ENCODE assay signal across 22 cellular contexts in genomic region chr9:93555370-93555769, GRCh38. TPM values are rescaled to one million over a fixed set of nuclear protein-coding genes. Genes with fewer than 3 reads are reported as not detected.
DNase-seq lines count a peak whose midpoint lies in the region; ATAC-seq, FAIRE-seq and TF ChIP-seq lines count a peak whose summit lies in the region.
"Had no signal": no experiment of that assay in that cellular context is flagged by ENCODE, and none has a peak within 500 bp of the region (broad histone marks: within the 10 kb centered on the region; RNA-seq: fewer than 3 reads in every experiment).

No MANE protein-coding gene starts in this region.

- no peak for TF ChIP-seq EP300 in K562 (IDR thresholded peaks at IDR 0.05; ENCODE audit: low read length)

- H3K4me1 ChIP-seq in K562 (replicated peaks in 1 of 2; ENCODE audit: control insufficient read depth in 2 of 2, insufficient read depth in 2 of 2, low read length in 2 of 2), result no peaks in the 10 kb centered on the region
- H3K4me1 ChIP-seq: A549, Caco-2 had no signal

- no peak overlapping the region for H3K4me3 ChIP-seq in K562
- H3K4me3 ChIP-seq: A549, GM23248 had no signal

- CTCF ChIA-PET in K562 (lab: Yijun Ruan, JAX; ENCODE audit: low intra/inter-chr PET ratio), result no interaction called here

- no peak for TF ChIP-seq CTCF in natural killer cell (IDR thresholded peaks at IDR 0.05)
- no peak for TF ChIP-seq CTCF in K562 (IDR thresholded peaks at IDR 0.05 in 2 of 3, conservative IDR thresholded peaks at IDR 0.05 in 1 of 3; ENCODE audit: insufficient read depth in 2 of 3, low read depth in 1 of 3, low read length in 3 of 3)

- 90% methylated on average over 4 of the region's 4 CpGs for WGBS in K562 (ENCODE audit: insufficient coverage, low coverage, missing lambda C conversion rate)

- no peaks in the 10 kb centered on the region for H3K4me1 Mint-ChIP-seq in natural killer cell treated with Interleukin-12 subunit alpha and Interleukin-12 subunit beta and Interleukin-15 and Interleukin-18, amount 100 ng/mL, for 72 hours (ENCODE audit: low read depth in 2 of 2)
- H3K4me1 Mint-ChIP-seq in natural killer cell (no peaks in the 10 kb centered on the region), memory B cell (no peaks in the 10 kb centered on the region)
- H3K4me1 Mint-ChIP-seq: IgD-negative memory B cell had no signal

- no TSS peak for BruUV-seq in K562 (replicated peaks; lab: Mats Ljungman, UMichigan)

- intact Hi-C loops in natural killer cell (cut with micrococcal nuclease), result no loop called here
- intact Hi-C loops in K562 (cut with micrococcal nuclease), result no loop called here

- peaks cover 89% of the 10 kb centered on the region for H3K36me3 ChIP-seq in K562 (ENCODE audit: control insufficient read depth, insufficient read depth, low read length)

- H3K9me3 ChIP-seq in K562 (replicated peaks; ENCODE audit: control insufficient read depth, insufficient read depth, low read depth, low read length), result no peaks in the 10 kb centered on the region
- H3K9me3 ChIP-seq: A549, Caco-2 had no signal

- no peak overlapping the region for H3K4me2 ChIP-seq in K562 (ENCODE audit: insufficient read depth, low read length)
- H3K4me2 ChIP-seq: A549 had no signal

- no peak overlapping the region for H2AFZ ChIP-seq in K562 (ENCODE audit: low read depth, low read length)
- H2AFZ ChIP-seq: GM23248 had no signal

- H3K4me3 Mint-ChIP-seq in natural killer cell treated with Interleukin-12 subunit alpha and Interleukin-12 subunit beta and Interleukin-15 and Interleukin-18, amount 100 ng/mL, for 72 hours, result no peak overlapping the region
- H3K4me3 Mint-ChIP-seq in natural killer cell (no peak overlapping the region), memory B cell (no peak overlapping the region)
- H3K4me3 Mint-ChIP-seq: CD4-positive, alpha-beta T cell; IgD-negative memory B cell had no signal

- no peak overlapping the region for H3K9ac ChIP-seq in K562 (ENCODE audit: insufficient read depth in 1 of 2, low read depth in 2 of 2, low read length in 2 of 2)
- H3K9ac ChIP-seq: GM23248 had no signal

- peak; percentile 32 for FAIRE-seq in K562 (lab: Jason Lieb, UNC)
- FAIRE-seq: A549, D721Med, GM12891, GM19239, HepG2 had no signal

- no peaks in the 10 kb centered on the region for H3K79me2 ChIP-seq in K562 (ENCODE audit: control insufficient read depth, insufficient read depth, low read length)

- H3K36me3 Mint-ChIP-seq in natural killer cell treated with Interleukin-12 subunit alpha and Interleukin-12 subunit beta and Interleukin-15 and Interleukin-18, amount 100 ng/mL, for 72 hours, result peaks cover 38% of the 10 kb centered on the region
- H3K36me3 Mint-ChIP-seq in natural killer cell (peaks cover 18% of the 10 kb centered on the region), memory B cell (peaks cover 30% of the 10 kb centered on the region)

- no peak for DNase-seq in natural killer cell treated with Interleukin-12 subunit alpha and Interleukin-12 subunit beta and Interleukin-15 and Interleukin-18, amount 100 ng/mL, for 72 hours (ENCODE audit: low spot score)
- DNase-seq in natural killer cell, result no peak
- DNase-seq in K562 (ENCODE audit: extremely low read depth in 1 of 4, low spot score in 3 of 4), result no peak
- no peak for DNase-seq in memory B cell (ENCODE audit: low spot score in 2 of 2)
- no peak for DNase-seq in DMS153 (lab: John Stamatoyannopoulos, UW)
- DNase-seq in SHP77 treated with DMSO at 0.1 percent for 48 hours (lab: John Stamatoyannopoulos, UW), result no peak
- DNase-seq in NCI-H187 (lab: John Stamatoyannopoulos, UW), result no peak
- no peak for DNase-seq in activated CD4-positive, alpha-beta T cell treated with anti-CD3 and anti-CD28 coated beads, Interleukin-2, amount 50 U/mL, for 1 hour
- DNase-seq: AML-193; Caco-2; CD4-positive, alpha-beta T cell; DMS79; GM23248; H7 had no signal

- ATAC-seq in natural killer cell treated with Interleukin-12 subunit alpha and Interleukin-12 subunit beta and Interleukin-15 and Interleukin-18, amount 100 ng/mL, for 72 hours, result no peak
- ATAC-seq in natural killer cell, result no peak
- no peak for ATAC-seq in K562
- ATAC-seq in memory B cell (ENCODE audit: low read depth), result no peak
- ATAC-seq: A549, HepG2 had no signal

- H3K27me3 ChIP-seq in K562 (ENCODE audit: control insufficient read depth in 2 of 2, insufficient read depth in 2 of 2, low read length in 2 of 2), result no peaks in the 10 kb centered on the region

- POLR2A ChIA-PET in K562 (lab: Yijun Ruan, JAX), result no interaction called here

- H3K27ac ChIP-seq in K562 (ENCODE audit: extremely low read depth, low read depth, low read length), result no peak overlapping the region
- H3K27ac ChIP-seq: 22Rv1, A549, C4-2B, GM23248 had no signal

- H3K27ac Mint-ChIP-seq in natural killer cell treated with Interleukin-12 subunit alpha and Interleukin-12 subunit beta and Interleukin-15 and Interleukin-18, amount 100 ng/mL, for 72 hours, result peak overlapping the region; percentile 4 to 24
- H3K27ac Mint-ChIP-seq in natural killer cell, result no peak overlapping the region
- peak overlapping the region; percentile 59 for H3K27ac Mint-ChIP-seq in memory B cell
- H3K27ac Mint-ChIP-seq: CD4-positive, alpha-beta T cell; IgD-negative memory B cell had no signal

- TF ChIP-seq RAD21 in K562 (CRISPR knock-in tag; conservative IDR thresholded peaks at IDR 0.05 in 1 of 2, IDR thresholded peaks at IDR 0.05 in 1 of 2), result no peak

- in situ Hi-C loops in K562 (cut with MboI), result no loop called here

- no peaks in the 10 kb centered on the region for H3K9me3 Mint-ChIP-seq in natural killer cell treated with Interleukin-12 subunit alpha and Interleukin-12 subunit beta and Interleukin-15 and Interleukin-18, amount 100 ng/mL, for 72 hours
- H3K9me3 Mint-ChIP-seq in natural killer cell, result no peaks in the 10 kb centered on the region
- no peaks in the 10 kb centered on the region for H3K9me3 Mint-ChIP-seq in memory B cell
- H3K9me3 Mint-ChIP-seq: CD4-positive, alpha-beta T cell; IgD-negative memory B cell had no signal

- no peaks in the 10 kb centered on the region for H3K9me1 ChIP-seq in K562 (ENCODE audit: control insufficient read depth, insufficient read depth, low read length)

- TF ChIP-seq POLR2A in K562 (conservative IDR thresholded peaks at IDR 0.05), result no peak

- no peaks in the 10 kb centered on the region for H3K27me3 Mint-ChIP-seq in natural killer cell treated with Interleukin-12 subunit alpha and Interleukin-12 subunit beta and Interleukin-15 and Interleukin-18, amount 100 ng/mL, for 72 hours
- H3K27me3 Mint-ChIP-seq in natural killer cell (ENCODE audit: low read depth in 2 of 2), result no peaks in the 10 kb centered on the region
- H3K27me3 Mint-ChIP-seq in memory B cell, result no peaks in the 10 kb centered on the region
- H3K27me3 Mint-ChIP-seq: CD4-positive, alpha-beta T cell; IgD-negative memory B cell had no signal

- H4K20me1 ChIP-seq in K562 (replicated peaks; ENCODE audit: control insufficient read depth, insufficient read depth, low read length), result no peaks in the 10 kb centered on the region

TF ChIP-seq in K562, 482 proteins besides CTCF, POLR2A, EP300 and RAD21 (continues in another document):
- no peak for TF ChIP-seq RBM17 (IDR thresholded peaks at IDR 0.05; ENCODE audit: borderline replicate concordance, low read depth, low read length)
- TF ChIP-seq EGR1 (conservative IDR thresholded peaks at IDR 0.05), result no peak
- no peak for TF ChIP-seq CBX8 (IDR thresholded peaks at IDR 0.05; ENCODE audit: borderline replicate concordance, extremely low read depth, low read depth, low read length, poor library complexity, severe bottlenecking)
- no peak for TF ChIP-seq CHCHD3 (CRISPR knock-in tag; IDR thresholded peaks at IDR 0.05)
- TF ChIP-seq ZBTB2 (IDR thresholded peaks at IDR 0.05), result no peak

RNA-seq across cellular contexts. Expression of gene PHF2, which starts 21.0 kb away (rescaled TPM):
- 10 to 100 TPM; 14.9 to 19.5 TPM for total RNA-seq in natural killer cell treated with Interleukin-12 subunit alpha and Interleukin-12 subunit beta and Interleukin-15 and Interleukin-18, amount 100 ng/mL, for 72 hours
- 10 to 100 TPM; 24.8 to 28.1 (median 26.4) TPM for total RNA-seq in natural killer cell
- 9.8 and 15.0 TPM in 2 replicates for total RNA-seq in K562 (2011; cell fraction: chromatin; rRNA removed; ENCODE audit: low replicate concordance)
- total RNA-seq in K562 (2011; cell fraction: nucleolus; rRNA removed), result 8.3 and 9.2 TPM in 2 replicates
- total RNA-seq in K562 (2011; cell fraction: nucleoplasm; rRNA removed), result 7.5 and 7.8 TPM in 2 replicates
- total RNA-seq in K562 (2014; rRNA removed), result 8.1 and 10.0 TPM in 2 replicates
- 4.9 and 5.0 TPM in 2 replicates for total RNA-seq in K562 (2014; rRNA removed; fragmentation: Illumina TruSeq; extraction: Trizol)
- 7.7 and 8.1 TPM in 2 replicates for total RNA-seq in K562 (2015; rRNA removed; fragmentation: Illumina TruSeq; extraction: Trizol)
- 13.2 and 14.4 TPM in 2 replicates for total RNA-seq in K562 (2021)
- polyA plus RNA-seq in K562 (2011; rRNA removed), result 5.0 and 5.8 TPM in 2 replicates
- polyA plus RNA-seq in K562 (2011; cell fraction: cytosol; rRNA removed), result 3.4 and 3.9 TPM in 2 replicates
- 13.3 and 13.8 TPM in 2 replicates for polyA plus RNA-seq in K562 (2011; cell fraction: nucleus; rRNA removed)
- polyA plus RNA-seq in K562 (2012), result 10.2 and 11.8 TPM in 2 replicates
- 9.7 and 9.8 TPM in 2 replicates for polyA plus RNA-seq in K562 (2014; fragmentation: Illumina TruSeq; extraction: Trizol)
- polyA plus RNA-seq in K562 (2014; fragmentation: Nextera tagmentation; extraction: Ambion mirVana), result under 1 TPM; 0.37 to 0.60 TPM
- polyA plus RNA-seq in K562 (2014; rRNA removed), result 9.9 and 10.2 TPM in 2 replicates
- polyA minus RNA-seq in K562 (2011; rRNA and poly(A)+ RNA removed), result 3.5 and 3.7 TPM in 2 replicates
- polyA minus RNA-seq in K562 (2011; cell fraction: cytosol; rRNA and poly(A)+ RNA removed), result 3.8 and 5.7 TPM in 2 replicates
- 4.6 and 6.3 TPM in 2 replicates for polyA minus RNA-seq in K562 (2011; cell fraction: nucleus; rRNA and poly(A)+ RNA removed)

Comparison
In these comparisons a context has a peak if more than half of its experiments do, and no peak if none do; other contexts are left out.
1. H3K27ac Mint-ChIP-seq: peak in natural killer cell treated with Interleukin-12 subunit alpha and Interleukin-12 subunit beta and Interleukin-15 and Interleukin-18, amount 100 ng/mL, for 72 hours (2 of 2) and memory B cell (single experiment); none in natural killer cell (0 of 2).